Comparison of ENCODE assay signal across 7 cellular contexts in genomic region chr3:43690400-43691119, GRCh38. TPM values are rescaled to one million over a fixed set of nuclear protein-coding genes. Genes with fewer than 3 reads are reported as not detected.
A peak's percentile ranks its signal among the peaks of the same experiment; 100 is the strongest.
DNase-seq lines count a peak whose midpoint lies in the region; ATAC-seq, FAIRE-seq and TF ChIP-seq lines count a peak whose summit lies in the region.

Gene ABHD5 (plus strand): TSS chr3:43690938. CDS start chr3:43690993, 55 bp downstream.

- H3K9me3 ChIP-seq in astrocyte (ENCODE audit: insufficient read depth, low read depth, low read length) = no peaks in the 10 kb centered on the region

- H3K4me2 ChIP-seq in astrocyte (ENCODE audit: low read length) = peak within 1 kb of the TSS; percentile 99

- peaks cover 12% of the 10 kb centered on the region for H3K4me1 ChIP-seq in astrocyte (ENCODE audit: insufficient read depth, low read length)

- peak within 1 kb of the TSS; percentile 91 for H3K27ac Mint-ChIP-seq in T-helper 2 cell treated with Interferon-gamma antibody and Interleukin-4, amounts not matched to agents 5 μg/mL and 100 μg/mL, for 36 hours
- H3K27ac Mint-ChIP-seq in astrocyte (ENCODE audit: unreplicated experiment) = peak within 1 kb of the TSS; percentile 68

- H2AFZ ChIP-seq in astrocyte (ENCODE audit: low read depth, low read length) = peak within 1 kb of the TSS; percentile 100

- no peaks in the 10 kb centered on the region for H3K36me3 Mint-ChIP-seq in T-helper 2 cell treated with Interferon-gamma antibody and Interleukin-4, amounts not matched to agents 5 μg/mL and 100 μg/mL, for 36 hours (ENCODE audit: low read depth)
- H3K36me3 Mint-ChIP-seq in astrocyte (ENCODE audit: low read depth, unreplicated experiment) = no peaks in the 10 kb centered on the region

- H3K4me1 Mint-ChIP-seq in T-helper 2 cell treated with Interferon-gamma antibody and Interleukin-4, amounts not matched to agents 5 μg/mL and 100 μg/mL, for 36 hours (ENCODE audit: low read depth) = peaks cover 21% of the 10 kb centered on the region
- peaks cover 13% of the 10 kb centered on the region for H3K4me1 Mint-ChIP-seq in astrocyte (ENCODE audit: low read depth, unreplicated experiment)

- ATAC-seq in GM18499 (IDR thresholded peaks at IDR 0.05; ENCODE audit: insufficient read depth, unreplicated experiment) (peak; percentile 57), HG02885 (IDR thresholded peaks at IDR 0.05; ENCODE audit: poor library complexity, unreplicated experiment) (peak; percentile 86)

- peaks cover 11% of the 10 kb centered on the region for H4K20me1 ChIP-seq in astrocyte (ENCODE audit: insufficient read depth, low read length)

- H3K4me3 Mint-ChIP-seq in T-helper 2 cell treated with Interferon-gamma antibody and Interleukin-4, amounts not matched to agents 5 μg/mL and 100 μg/mL, for 36 hours = peak within 1 kb of the TSS; percentile 90
- peak within 1 kb of the TSS; percentile 94 for H3K4me3 Mint-ChIP-seq in astrocyte (ENCODE audit: unreplicated experiment)

- DNase-seq in NCI-H1930 (lab: John Stamatoyannopoulos, UW) = peak; percentile 84 to 89
- peak; percentile 93 for DNase-seq in T-helper 2 cell treated with Interferon-gamma antibody and Interleukin-4, amounts not matched to agents 5 μg/mL and 100 μg/mL, for 36 hours (ENCODE audit: low spot score)
- DNase-seq in astrocyte (ENCODE audit: low read depth) = peak; percentile 87
- peak; percentile 95 for DNase-seq in hepatic stellate cell (ENCODE audit: low spot score)
- DNase-seq in renal cortical epithelial cell (ENCODE audit: low read depth) = peak; percentile 89

- no peak for TF ChIP-seq CTCF in astrocyte (IDR thresholded peaks at IDR 0.05; ENCODE audit: insufficient read depth, low read depth, low read length)

- no peaks in the 10 kb centered on the region for H3K27me3 ChIP-seq in astrocyte (ENCODE audit: insufficient read depth, low read length)

- H3K36me3 ChIP-seq in astrocyte (ENCODE audit: insufficient read depth, low read length) = no peaks in the 10 kb centered on the region

- peak within 1 kb of the TSS; percentile 63 for H3K27ac ChIP-seq in astrocyte (ENCODE audit: low read depth, low read length)

- no peaks in the 10 kb centered on the region for H3K9me3 Mint-ChIP-seq in T-helper 2 cell treated with Interferon-gamma antibody and Interleukin-4, amounts not matched to agents 5 μg/mL and 100 μg/mL, for 36 hours
- H3K9me3 Mint-ChIP-seq in astrocyte (ENCODE audit: unreplicated experiment) = no peaks in the 10 kb centered on the region

- peaks cover 10% of the 10 kb centered on the region for H3K27me3 Mint-ChIP-seq in T-helper 2 cell treated with Interferon-gamma antibody and Interleukin-4, amounts not matched to agents 5 μg/mL and 100 μg/mL, for 36 hours (ENCODE audit: low read depth)
- no peaks in the 10 kb centered on the region for H3K27me3 Mint-ChIP-seq in astrocyte (ENCODE audit: low read depth, unreplicated experiment)

- FAIRE-seq in astrocyte (lab: Jason Lieb, UNC) = no peak

- H3K79me2 ChIP-seq in astrocyte (ENCODE audit: insufficient read depth, low read length) = peaks cover 29% of the 10 kb centered on the region

- peak within 1 kb of the TSS; percentile 75 for H3K4me3 ChIP-seq in astrocyte (ENCODE audit: insufficient read depth, low read depth, low read length)

- peak within 1 kb of the TSS; percentile 87 for H3K9ac ChIP-seq in astrocyte (ENCODE audit: low read length)

RNA-seq across cellular contexts. Expression of gene ABHD5, which starts in this region (rescaled TPM):
- total RNA-seq in astrocyte (15.1 and 18.3 TPM in 2 replicates), renal cortical epithelial cell (34.6 and 39.9 TPM in 2 replicates)

Comparison
In these comparisons a context has a peak if more than half of its experiments do, and no peak if none do; other contexts are left out.
1. Peak in every context shown above with its lines: DNase-seq, ATAC-seq, H3K4me3 ChIP-seq and H3K27ac ChIP-seq.